In the genomic region with DNA sequence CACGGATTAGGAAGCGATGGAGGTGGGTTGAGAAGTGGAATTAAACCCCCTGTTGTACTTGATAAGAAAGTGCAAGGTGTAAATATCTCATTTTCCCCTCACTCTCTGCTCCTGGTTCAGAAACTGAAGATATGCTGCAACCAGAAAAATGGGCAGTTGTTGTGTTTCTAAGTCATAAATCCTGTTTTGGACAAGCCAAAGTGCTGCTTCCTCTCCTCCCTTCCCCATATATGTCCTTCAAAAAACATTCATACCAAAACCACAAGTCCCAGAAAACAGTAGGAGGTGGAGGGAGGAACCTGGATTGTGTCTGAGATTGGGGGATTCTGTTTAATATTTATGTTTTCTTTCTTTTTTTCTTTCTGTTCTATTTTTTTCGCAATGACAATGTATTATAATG, we compare ENCODE assay signal across 24 cellular contexts.
"Had no signal": no experiment of that assay in that cellular context is flagged by ENCODE, and none has a peak within 500 bp of the region (broad histone marks: within the 10 kb centered on the region; RNA-seq: fewer than 3 reads in every experiment).

No MANE protein-coding gene starts in this region.

- H3K4me1 ChIP-seq: left lung, parathyroid adenoma, right lobe of liver, upper lobe of left lung had no signal

- H3K4me3 ChIP-seq: heart left ventricle, hepatocyte, left lung, mucosa of descending colon, right lobe of liver, thoracic aorta, tibial nerve, upper lobe of left lung had no signal

- H3K36me3 Mint-ChIP-seq: mesothelial cell of epicardium; naive B cell; natural killer cell treated with Interleukin-12 subunit alpha and Interleukin-12 subunit beta and Interleukin-15 and Interleukin-18, amount 100 ng/mL, for 72 hours had no signal

- ATAC-seq: effector memory CD8-positive, alpha-beta T cell; heart left ventricle; left lung; mucosa of descending colon; natural killer cell treated with Interleukin-12 subunit alpha and Interleukin-12 subunit beta and Interleukin-15 and Interleukin-18, amount 100 ng/mL, for 72 hours; right lobe of liver; stimulated activated naive B cell treated with anti-CD40 and anti-IgM and Interleukin-4, amounts not matched to agents 10 μg/mL and 1 μg/mL and 100 μg/mL, for 72 hours had no signal

- H3K27me3 ChIP-seq: heart left ventricle, hepatocyte, left lung, right lobe of liver, tibial nerve, upper lobe of left lung had no signal

- H3K27ac Mint-ChIP-seq: effector memory CD8-positive, alpha-beta T cell; mesothelial cell of epicardium; naive B cell; natural killer cell treated with Interleukin-12 subunit alpha and Interleukin-12 subunit beta and Interleukin-15 and Interleukin-18, amount 100 ng/mL, for 72 hours; progenitor cell of endocrine pancreas; stimulated activated naive B cell treated with anti-CD40 and anti-IgM and Interleukin-4, amounts not matched to agents 10 μg/mL and 1 μg/mL and 100 μg/mL, for 72 hours; stimulated activated naive CD8-positive, alpha-beta T cell treated with anti-CD3 and anti-CD28 coated beads, Interleukin-15, Interleukin-2, amounts not matched to agents 100 ng/mL and 50 ng/mL, for 24 hours had no signal

- H3K9me3 ChIP-seq: heart left ventricle, left lung, mucosa of descending colon, neutrophil, right lobe of liver, thoracic aorta, tibial nerve, upper lobe of left lung had no signal

- DNase-seq: cortex of kidney; effector memory CD8-positive, alpha-beta T cell; heart left ventricle; kidney; left lung; mesenchymal stem cell; mucosa of descending colon; naive B cell; right lobe of liver; small intestine; stimulated activated CD4-positive, alpha-beta T cell treated with anti-CD3 and anti-CD28 coated beads, Interleukin-15, amount 100 ng/mL, for 24 hours; stimulated activated CD4-positive, alpha-beta T cell treated with anti-CD3 and anti-CD28 coated beads, Interleukin-2, amount 100 ng/mL, for 48 hours; stimulated activated naive B cell treated with anti-CD40 and anti-IgM and Interleukin-4, amounts not matched to agents 10 μg/mL and 1 μg/mL and 100 μg/mL, for 72 hours; upper lobe of left lung had no signal

- H3K4me1 Mint-ChIP-seq: naive B cell; stimulated activated naive B cell treated with anti-CD40 and anti-IgM and Interleukin-4, amounts not matched to agents 10 μg/mL and 1 μg/mL and 100 μg/mL, for 72 hours had no signal

- H3K36me3 ChIP-seq: heart left ventricle, left lung, neutrophil, right lobe of liver, thoracic aorta, tibial nerve, upper lobe of left lung had no signal

- H3K27ac ChIP-seq: heart left ventricle, hepatocyte, left lung, neutrophil, parathyroid adenoma, right lobe of liver, thoracic aorta, upper lobe of left lung had no signal

- H3K4me3 Mint-ChIP-seq: effector memory CD8-positive, alpha-beta T cell; mesothelial cell of epicardium; naive B cell; natural killer cell treated with Interleukin-12 subunit alpha and Interleukin-12 subunit beta and Interleukin-15 and Interleukin-18, amount 100 ng/mL, for 72 hours; neural crest cell; stimulated activated naive B cell treated with anti-CD40 and anti-IgM and Interleukin-4, amounts not matched to agents 10 μg/mL and 1 μg/mL and 100 μg/mL, for 72 hours; stimulated activated naive CD8-positive, alpha-beta T cell treated with anti-CD3 and anti-CD28 coated beads, Interleukin-15, Interleukin-2, amounts not matched to agents 100 ng/mL and 50 ng/mL, for 24 hours had no signal

- H3K9me3 Mint-ChIP-seq: effector memory CD8-positive, alpha-beta T cell; mesothelial cell of epicardium; natural killer cell treated with Interleukin-12 subunit alpha and Interleukin-12 subunit beta and Interleukin-15 and Interleukin-18, amount 100 ng/mL, for 72 hours; stimulated activated naive B cell treated with anti-CD40 and anti-IgM and Interleukin-4, amounts not matched to agents 10 μg/mL and 1 μg/mL and 100 μg/mL, for 72 hours; stimulated activated naive CD8-positive, alpha-beta T cell treated with anti-CD3 and anti-CD28 coated beads, Interleukin-15, Interleukin-2, amounts not matched to agents 100 ng/mL and 50 ng/mL, for 24 hours had no signal
